Comparison of ENCODE assay signal across 8 cellular contexts in genomic region chr18:22930089-22930713, GRCh38. TPM values are rescaled to one million over a fixed set of nuclear protein-coding genes. Genes with fewer than 3 reads are reported as not detected.
A peak's percentile ranks its signal among the peaks of the same experiment; 100 is the strongest.
DNase-seq lines count a peak whose midpoint lies in the region; ATAC-seq and TF ChIP-seq lines count a peak whose summit lies in the region.

No MANE protein-coding gene starts in this region.

- H3K27ac ChIP-seq in prostate gland (no peak overlapping the region), aorta (ENCODE audit: low read depth in 1 of 2, low read length in 2 of 2) (no peak overlapping the region)

- TF ChIP-seq CTCF in LNCaP clone FGC (IDR thresholded peaks at IDR 0.05; ENCODE audit: control insufficient read depth, extremely low read depth, insufficient read depth), result peak; percentile 83
- TF ChIP-seq CTCF in glutamatergic neuron (IDR thresholded peaks at IDR 0.05; ENCODE audit: partially characterized antibody, unreplicated experiment), result peak; percentile 80
- peak in 3 of 4 experiments; percentile 43 to 68 (median 65) for TF ChIP-seq CTCF in prostate gland (IDR thresholded peaks at IDR 0.05)

- H3K4me1 ChIP-seq in prostate gland (replicated peaks) (no peaks in the 10 kb centered on the region), aorta (ENCODE audit: control insufficient read depth in 1 of 2, insufficient read depth in 2 of 2, low read length in 2 of 2) (no peaks in the 10 kb centered on the region)

- H3K9me3 Mint-ChIP-seq in glutamatergic neuron (ENCODE audit: unreplicated experiment), result no peaks in the 10 kb centered on the region

- H3K9me3 ChIP-seq in prostate gland, result no peaks in the 10 kb centered on the region
- no peaks in the 10 kb centered on the region for H3K9me3 ChIP-seq in aorta (ENCODE audit: control insufficient read depth, low read length)

- H3K4me1 Mint-ChIP-seq in glutamatergic neuron (ENCODE audit: low read depth, unreplicated experiment), result peaks cover 6% of the 10 kb centered on the region

- no peak overlapping the region for H3K4me3 ChIP-seq in LNCaP clone FGC (ENCODE audit: low read depth, low read length)
- H3K4me3 ChIP-seq in prostate gland, result no peak overlapping the region
- no peak overlapping the region for H3K4me3 ChIP-seq in aorta (ENCODE audit: low read length in 2 of 2)

- H3K27me3 Mint-ChIP-seq in glutamatergic neuron (ENCODE audit: unreplicated experiment), result peaks cover 4% of the 10 kb centered on the region

- H3K36me3 Mint-ChIP-seq in glutamatergic neuron (ENCODE audit: unreplicated experiment), result no peaks in the 10 kb centered on the region

- intact Hi-C loops in prostate gland (cut with DNase I), result loop anchor here (10.0 kb wide), 1 partner anchor 205 kb away; the partner anchor contains the start of gene CABLES1
- intact Hi-C loops in aorta (cut with DNase I), result loop anchor here (5.0 to 10.0 kb wide), 3 partner anchors 47 to 485 kb away; no protein-coding TSS in a partner anchor

- H3K36me3 ChIP-seq in prostate gland (no peaks in the 10 kb centered on the region), aorta (ENCODE audit: control insufficient read depth in 1 of 2, insufficient read depth in 2 of 2, low read length in 1 of 2) (no peaks in the 10 kb centered on the region)

- H3K4me3 Mint-ChIP-seq in glutamatergic neuron (ENCODE audit: unreplicated experiment), result no peak overlapping the region

- ATAC-seq in GM21367 (IDR thresholded peaks at IDR 0.05; ENCODE audit: unreplicated experiment) (peak; percentile 33), aorta (ENCODE audit: low FRiP score) (no peak)

- no peak for TF ChIP-seq POLR2A in prostate gland (IDR thresholded peaks at IDR 0.05)

- peak; percentile 62 for DNase-seq in COLO829 (ENCODE audit: low spot score)
- DNase-seq in LNCaP clone FGC (ENCODE audit: low read depth), result no peak
- DNase-seq in SK-N-DZ (ENCODE audit: low spot score), result peak; percentile 67
- peak; percentile 82 for DNase-seq in activated naive CD4-positive, alpha-beta T cell treated with Interleukin-2 at 50 U/mL for 16 hours
- peak; percentile 85 for DNase-seq in glutamatergic neuron
- DNase-seq in prostate gland (ENCODE audit: low spot score), result peak; percentile 67
- peak; percentile 80 to 88 for DNase-seq in aorta

- H3K27ac Mint-ChIP-seq in glutamatergic neuron (ENCODE audit: unreplicated experiment), result no peak overlapping the region

- 93% methylated on average over 2 of the region's 2 CpGs for whole genome bisulfite sequencing in prostate gland
- 78 to 84% methylated on average over 2 of the region's 2 CpGs for WGBS in aorta, 2 donors

- H3K27me3 ChIP-seq in prostate gland (replicated peaks; ENCODE audit: insufficient read depth) (no peaks in the 10 kb centered on the region), aorta (ENCODE audit: control insufficient read depth in 1 of 2, insufficient read depth in 2 of 2, low read length in 1 of 2) (no peaks in the 10 kb centered on the region)

RNA-seq across cellular contexts. Expression of gene RBBP8, which starts 2.9 kb away (rescaled TPM):
- 44.9 and 66.1 TPM in 2 replicates for polyA plus RNA-seq in SK-N-DZ (2014; cell fraction: cytosol; rRNA removed)
- polyA plus RNA-seq in SK-N-DZ (2014; cell fraction: nucleus; rRNA removed), result 32.8 and 49.0 TPM in 2 replicates
- total RNA-seq in glutamatergic neuron (ENCODE audit: unreplicated experiment), result 13.6 TPM
- 10 to 100 TPM; 31.8 to 44.6 TPM for total RNA-seq in prostate gland
- total RNA-seq in aorta, result 10 to 100 TPM; 13.1 to 15.7 TPM
- 10 to 100 TPM in 1 of 2 donors, 1 to 10 TPM in 1; 9.4 to 31.1 TPM for polyA plus RNA-seq in aorta
